8 cellular contexts compared by ENCODE assay signal in the genomic region with DNA sequence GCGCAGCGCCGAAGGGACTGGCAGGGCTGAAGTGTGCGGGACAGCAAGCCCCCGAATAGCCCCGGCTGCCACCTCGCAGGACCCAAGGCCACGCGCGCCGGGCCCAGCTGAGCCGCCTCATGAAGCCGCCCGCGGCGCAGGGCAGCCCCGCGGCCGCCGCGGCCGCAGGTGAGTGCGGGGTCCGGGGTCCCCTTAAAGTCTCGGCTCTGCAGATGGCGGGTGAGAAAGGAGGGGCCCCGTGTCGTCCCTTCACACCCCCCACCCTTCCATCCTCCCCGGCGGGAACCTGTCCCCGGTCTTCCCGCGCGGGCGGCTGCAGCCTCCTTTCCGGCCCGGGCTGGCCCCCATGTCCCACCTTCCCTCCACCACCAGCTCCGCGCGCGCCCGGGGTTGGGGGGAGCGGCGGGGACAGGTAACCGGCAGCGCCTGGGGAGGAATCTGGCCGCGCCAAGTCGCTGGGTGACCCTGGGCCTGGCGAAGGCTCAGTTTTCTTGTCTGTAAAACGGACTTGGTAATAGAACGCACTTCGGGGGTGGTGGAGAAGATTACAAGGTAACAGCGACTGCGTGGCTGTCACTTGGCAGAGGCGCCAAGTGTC. TPM values are rescaled to one million over a fixed set of nuclear protein-coding genes. Genes with fewer than 3 reads are reported as not detected.
A peak's percentile ranks its signal among the peaks of the same experiment; 100 is the strongest.
DNase-seq lines count a peak whose midpoint lies in the region; ATAC-seq, FAIRE-seq and TF ChIP-seq lines count a peak whose summit lies in the region.

No MANE protein-coding gene starts in this region.

- no peaks in the 10 kb centered on the region for H3K27me3 Mint-ChIP-seq in activated naive CD4-positive, alpha-beta T cell treated with anti-CD3 and anti-CD28 coated beads, Interleukin-2, amount 50 U/mL, for 24 hours

- no peak overlapping the region for H3K27ac Mint-ChIP-seq in activated naive CD4-positive, alpha-beta T cell treated with anti-CD3 and anti-CD28 coated beads, Interleukin-2, amount 50 U/mL, for 24 hours

- H3K79me2 ChIP-seq in Karpas-422 (ENCODE audit: low read length): peaks cover 6% of the 10 kb centered on the region; the same call in 1 of the 2 replicates

- H3K27me3 ChIP-seq in BE2C (peaks cover 52% of the 10 kb centered on the region), Karpas-422 (ENCODE audit: low read length) (no peaks in the 10 kb centered on the region), small intestine (ENCODE audit: control insufficient read depth in 2 of 2, insufficient read depth in 2 of 2, low read length in 2 of 2) (peaks cover 0 to 5% of the 10 kb centered on the region in 2 donors)

- FAIRE-seq in small intestine (lab: Jason Lieb, UNC): no peak

- H3K27ac ChIP-seq in Karpas-422 (ENCODE audit: low read length) (peak overlapping the region; percentile 96), small intestine (ENCODE audit: low read depth in 1 of 2, low read length in 1 of 2) (peak overlapping the region; percentile 27 to 61)

- no peak for TF ChIP-seq CTCF in BE2C (IDR thresholded peaks at IDR 0.05; ENCODE audit: low read depth, low read length)

- H3K4me3 ChIP-seq in BE2C (ENCODE audit: low read depth, low read length): peak overlapping the region; percentile 41
- H3K4me3 ChIP-seq in Karpas-422 (ENCODE audit: low read length): peak overlapping the region; percentile 92
- peak overlapping the region; percentile 44 for H3K4me3 ChIP-seq in iPS-11a (ENCODE audit: low read depth, low read length)
- H3K4me3 ChIP-seq in small intestine (ENCODE audit: low read depth in 1 of 2, low read length in 2 of 2): peak overlapping the region; percentile 61 to 72

- peak overlapping the region; percentile 66 for H3K4me2 ChIP-seq in Karpas-422 (ENCODE audit: low read depth, low read length, poor library complexity, severe bottlenecking)

- DNase-seq in BE2C: no peak
- peak; percentile 53 for DNase-seq in Karpas-422
- no peak for DNase-seq in small intestine
- no peak for DNase-seq in NCI-H1436 (lab: John Stamatoyannopoulos, UW)

- no peaks in the 10 kb centered on the region for H3K9me3 Mint-ChIP-seq in activated naive CD4-positive, alpha-beta T cell treated with anti-CD3 and anti-CD28 coated beads, Interleukin-2, amount 50 U/mL, for 24 hours

- 0 out of 2 replicates have a peak overlapping the region, but pooled peaks have one; percentile 92 for H2AFZ ChIP-seq in Karpas-422 (ENCODE audit: low read length)

- 1% methylated on average over 32 to 56 of the region's 56 CpGs for WGBS in small intestine, 3 donors

- H3K9me3 ChIP-seq in BE2C (no peaks in the 10 kb centered on the region), Karpas-422 (ENCODE audit: low read length) (no peaks in the 10 kb centered on the region), small intestine (ENCODE audit: control insufficient read depth, low read depth) (no peaks in the 10 kb centered on the region)

- peaks cover 19% of the 10 kb centered on the region for H3K36me3 Mint-ChIP-seq in activated naive CD4-positive, alpha-beta T cell treated with anti-CD3 and anti-CD28 coated beads, Interleukin-2, amount 50 U/mL, for 24 hours

- H3K36me3 ChIP-seq in BE2C (no peaks in the 10 kb centered on the region), Karpas-422 (ENCODE audit: insufficient read depth, low read length) (peaks cover 15% of the 10 kb centered on the region), small intestine (ENCODE audit: control insufficient read depth in 2 of 2, insufficient read depth in 2 of 2, low read length in 2 of 2) (no peaks in the 10 kb centered on the region)

- H3K4me1 Mint-ChIP-seq in activated naive CD4-positive, alpha-beta T cell treated with anti-CD3 and anti-CD28 coated beads, Interleukin-2, amount 50 U/mL, for 24 hours: peaks cover 45% of the 10 kb centered on the region

- peak overlapping the region; percentile 99 for H3K4me3 Mint-ChIP-seq in activated naive CD4-positive, alpha-beta T cell treated with anti-CD3 and anti-CD28 coated beads, Interleukin-2, amount 50 U/mL, for 24 hours

- ATAC-seq in GM21423 (IDR thresholded peaks at IDR 0.05; ENCODE audit: unreplicated experiment) (peak; percentile 21), HG03520 (IDR thresholded peaks at IDR 0.05; ENCODE audit: unreplicated experiment) (no peak)

- no peaks in the 10 kb centered on the region for H3K4me1 ChIP-seq in BE2C
- peaks cover 58% of the 10 kb centered on the region for H3K4me1 ChIP-seq in Karpas-422 (ENCODE audit: low read length)
- peaks cover 0 to 2% of the 10 kb centered on the region in 2 donors for H3K4me1 ChIP-seq in small intestine (ENCODE audit: control insufficient read depth in 2 of 2, insufficient read depth in 1 of 2, low read depth in 1 of 2, low read length in 1 of 2)

- H3K9ac ChIP-seq in Karpas-422 (ENCODE audit: low read length): peak overlapping the region; percentile 86

- 0 out of 2 replicates have a peak, but pooled peaks cover 4% of the 10 kb centered on the region for H4K20me1 ChIP-seq in Karpas-422 (ENCODE audit: insufficient read depth, low read depth, low read length)

- no peaks in the 10 kb centered on the region for H3K9me2 ChIP-seq in Karpas-422 (replicated peaks; ENCODE audit: insufficient read depth, low read length)

RNA-seq across cellular contexts. Expression of a gene that starts 0.3 kb away (rescaled TPM):
- not detected for polyA plus RNA-seq in BE2C (2012; ENCODE audit: insufficient read depth, insufficient read length, low read depth)
- 69.3 and 109 TPM in 2 replicates for total RNA-seq in Karpas-422 (2014; rRNA removed; shearing (Covaris generic); ENCODE audit: low replicate concordance)
- 10 to 100 TPM in 1 of 3 donors, 1 to 10 TPM in 2; 2.2 to 10.8 (median 8.7) TPM for polyA plus RNA-seq in small intestine

Comparison
In these comparisons a context has a peak if more than half of its experiments do, and no peak if none do; other contexts are left out.
1. H3K4me3 ChIP-seq: peak in every context shown above with its lines; median percentile 92 in Karpas-422; 66 in small intestine; 44 in iPS-11a; 41 in BE2C.